In the genomic region with DNA sequence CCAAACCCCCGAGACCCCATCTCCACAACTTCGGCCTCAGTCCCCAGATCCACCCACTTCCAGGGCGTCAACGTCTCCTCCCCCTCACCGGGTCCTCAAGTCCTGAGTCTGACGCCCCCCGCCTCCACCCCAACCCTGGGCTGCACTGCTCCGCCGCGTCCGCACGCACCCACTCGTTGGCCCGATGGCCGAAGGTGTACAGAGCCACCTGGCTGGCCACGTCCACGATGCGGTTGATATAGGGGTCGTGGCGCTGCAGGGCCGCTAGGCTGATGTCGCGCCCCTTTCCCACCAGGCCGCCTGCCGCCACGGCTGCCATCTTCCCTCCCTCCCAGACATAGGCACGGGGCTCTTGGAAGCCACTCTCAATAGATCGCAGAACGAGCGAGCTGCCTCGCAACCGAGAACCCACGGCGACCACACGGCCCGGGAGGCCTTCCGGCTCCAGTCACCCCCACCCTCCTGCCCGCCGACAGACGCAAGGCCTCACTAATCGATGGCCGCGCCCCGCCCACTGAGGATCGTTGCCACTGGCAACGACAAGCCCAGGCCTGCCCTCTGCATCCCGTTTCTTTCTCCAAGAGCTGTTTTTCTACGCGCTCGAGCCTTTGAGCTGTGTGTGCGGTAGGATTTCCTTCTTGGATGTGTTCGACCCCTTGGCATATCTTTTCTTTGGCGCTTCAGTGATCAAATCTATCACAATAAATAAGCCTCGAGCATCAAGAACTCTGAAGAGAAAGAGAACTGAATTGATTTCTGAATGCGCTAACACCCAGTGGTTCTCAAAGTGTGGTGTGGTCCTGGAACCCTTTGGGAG, we compare ENCODE assay signal across 8 cellular contexts.
DNase-seq lines count a peak whose midpoint lies in the region; ATAC-seq, FAIRE-seq and TF ChIP-seq lines count a peak whose summit lies in the region.

Gene DCP1B (minus strand): TSS at position 345 of the 817 bp plus-strand sequence. CDS start 26 bp downstream, at position 319.

- FAIRE-seq in islet of Langerhans (lab: Jason Lieb, UNC) = peak; percentile 9

- DNase-seq in AG09319 (ENCODE audit: extremely low read depth, low read depth) = peak; percentile 95
- DNase-seq in NCI-H446 (lab: John Stamatoyannopoulos, UW) = peak; percentile 89 to 97
- peak; percentile 97 for DNase-seq in cerebellar cortex (ENCODE audit: low spot score)
- DNase-seq in stimulated activated CD4-positive, alpha-beta T cell treated with anti-CD3 and anti-CD28 coated beads, Interleukin-12 subunit alpha, Interleukin-12 subunit beta, amount 100 ng/mL, for 4 hours = peak; percentile 92

- no peak; the same call in 1 of the 2 replicates for TF ChIP-seq CTCF in AG09319 (IDR thresholded peaks at IDR 0.05; ENCODE audit: low read depth, low read length)

- ATAC-seq in GM19023 (IDR thresholded peaks at IDR 0.05; ENCODE audit: unreplicated experiment) (peak; percentile 99), HG03342 (IDR thresholded peaks at IDR 0.05; ENCODE audit: unreplicated experiment) (peak; percentile 97)
- ATAC-seq in activated CD4-positive, CD25-positive, alpha-beta regulatory T cell treated with anti-CD3 and anti-CD28 coated beads, Interleukin-2, amount 50 U/mL, for 24 hours = peak; percentile 100

Comparison
In these comparisons a context has a peak if more than half of its experiments do, and no peak if none do; other contexts are left out.
1. Peak in every context shown above with its lines: DNase-seq and ATAC-seq.